In genomic region chr12:132023658-132024057, GRCh38 we compare ENCODE assay signal across 18 cellular contexts.
"Had no signal": no experiment of that assay in that cellular context is flagged by ENCODE, and none has a peak within 500 bp of the region (broad histone marks: within the 10 kb centered on the region; RNA-seq: fewer than 3 reads in every experiment).

No MANE protein-coding gene starts in this region.

- ATAC-seq: left lobe of liver; lower lobe of right lung; natural killer cell treated with Interleukin-12 subunit alpha and Interleukin-12 subunit beta and Interleukin-15 and Interleukin-18, amount 100 ng/mL, for 72 hours had no signal

- DNase-seq: effector CD4-positive, alpha-beta T cell; endodermal cell; foreskin melanocyte; islet precursor cell; lower lobe of right lung; stimulated activated CD4-positive, alpha-beta T cell treated with anti-CD3 and anti-CD28 coated beads, Interleukin-2, amount 100 ng/mL, for 48 hours; stimulated activated naive CD4-positive, alpha-beta T cell treated with Interleukin-2 at 50 U/mL for 16 hours; thyroid gland; uterus had no signal

- H3K27ac ChIP-seq: coronary artery, lower lobe of right lung, parathyroid adenoma, suprapubic skin, thyroid gland, uterus had no signal

- H3K9me3 Mint-ChIP-seq: endodermal cell; memory B cell; mesothelial cell of epicardium; natural killer cell treated with Interleukin-12 subunit alpha and Interleukin-12 subunit beta and Interleukin-15 and Interleukin-18, amount 100 ng/mL, for 72 hours; type B pancreatic cell had no signal

- H3K9me3 ChIP-seq: lower lobe of right lung, suprapubic skin, thyroid gland, uterus had no signal

- H3K4me3 ChIP-seq: coronary artery, lower lobe of right lung, smooth muscle cell, suprapubic skin, thyroid gland, uterus had no signal

- H3K27me3 Mint-ChIP-seq: memory B cell; natural killer cell treated with Interleukin-12 subunit alpha and Interleukin-12 subunit beta and Interleukin-15 and Interleukin-18, amount 100 ng/mL, for 72 hours; type B pancreatic cell had no signal

- H3K4me1 Mint-ChIP-seq: endodermal cell, memory B cell, mesothelial cell of epicardium had no signal

- H3K4me3 Mint-ChIP-seq: endodermal cell; memory B cell; mesothelial cell of epicardium; natural killer cell treated with Interleukin-12 subunit alpha and Interleukin-12 subunit beta and Interleukin-15 and Interleukin-18, amount 100 ng/mL, for 72 hours; type B pancreatic cell had no signal

- H3K27me3 ChIP-seq: suprapubic skin, thyroid gland, uterus had no signal

- H3K36me3 ChIP-seq: uterus had no signal

- H3K4me1 ChIP-seq: lower lobe of right lung, parathyroid adenoma, suprapubic skin, thyroid gland had no signal

- H3K27ac Mint-ChIP-seq: endodermal cell; memory B cell; mesothelial cell of epicardium; natural killer cell treated with Interleukin-12 subunit alpha and Interleukin-12 subunit beta and Interleukin-15 and Interleukin-18, amount 100 ng/mL, for 72 hours; type B pancreatic cell had no signal
